19 cellular contexts compared by ENCODE assay signal in the genomic region with DNA sequence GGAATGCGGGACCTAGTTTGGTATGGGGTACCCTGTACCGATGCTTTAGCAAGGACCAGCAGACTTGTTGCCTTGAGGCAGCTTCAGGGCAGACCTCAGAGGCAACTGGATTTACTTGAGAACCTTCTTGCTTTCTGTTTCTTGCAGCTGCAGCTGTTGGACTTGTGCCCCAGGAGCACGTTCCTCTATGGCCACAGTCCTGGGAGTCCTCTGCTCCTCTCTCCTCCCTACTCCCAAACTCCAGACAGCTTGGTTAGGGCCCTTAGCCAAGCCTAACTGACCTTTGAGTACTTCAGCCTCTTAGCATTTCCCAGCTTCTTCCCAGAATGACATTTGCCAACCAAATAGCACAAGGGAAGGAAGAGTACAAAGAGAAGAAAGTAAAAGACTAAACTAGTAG. TPM values are rescaled to one million over a fixed set of nuclear protein-coding genes. Genes with fewer than 3 reads are reported as not detected.
DNase-seq lines count a peak whose midpoint lies in the region; ATAC-seq and TF ChIP-seq lines count a peak whose summit lies in the region.
"Had no signal": no experiment of that assay in that cellular context is flagged by ENCODE, and none has a peak within 500 bp of the region (broad histone marks: within the 10 kb centered on the region; RNA-seq: fewer than 3 reads in every experiment).

No MANE protein-coding gene starts in this region.

- no peak for TF ChIP-seq CTCF in lower lobe of right lung (IDR thresholded peaks at IDR 0.05)
- no peak for TF ChIP-seq CTCF in thyroid gland (IDR thresholded peaks at IDR 0.05)
- no peak for TF ChIP-seq CTCF in osteocyte (IDR thresholded peaks at IDR 0.05)
- no peak for TF ChIP-seq CTCF in omental fat pad (IDR thresholded peaks at IDR 0.05)

- peaks cover 100% of the 10 kb centered on the region for H3K36me3 Mint-ChIP-seq in activated T-helper 17 cell treated with anti-CD3 and anti-CD28 coated beads, Interleukin-2, amount 50 U/mL, for 72 hours (ENCODE audit: low read depth)
- peaks cover 62% of the 10 kb centered on the region for H3K36me3 Mint-ChIP-seq in osteocyte (ENCODE audit: unreplicated experiment)

- no peak for TF ChIP-seq POLR2A in thyroid gland (IDR thresholded peaks at IDR 0.05)

- H3K4me3 ChIP-seq in lower lobe of right lung (no peak overlapping the region), thyroid gland (replicated peaks in 1 of 3) (no peak overlapping the region)
- H3K4me3 ChIP-seq: prostate gland had no signal

- H3K36me3 ChIP-seq in lower lobe of right lung, result peaks cover 95% of the 10 kb centered on the region
- H3K36me3 ChIP-seq in thyroid gland, result peaks cover 70 to 79% of the 10 kb centered on the region in 2 donors

- H3K27me3 ChIP-seq in lower lobe of right lung (ENCODE audit: low read depth) (no peaks in the 10 kb centered on the region), thyroid gland (no peaks in the 10 kb centered on the region)

- H3K27me3 Mint-ChIP-seq in activated T-helper 17 cell treated with anti-CD3 and anti-CD28 coated beads, Interleukin-2, amount 50 U/mL, for 72 hours, result no peaks in the 10 kb centered on the region
- H3K27me3 Mint-ChIP-seq in osteocyte (ENCODE audit: unreplicated experiment), result no peaks in the 10 kb centered on the region
- H3K27me3 Mint-ChIP-seq: CD4-positive, CD25-positive, alpha-beta regulatory T cell; T-cell had no signal

- no peak overlapping the region for H3K27ac ChIP-seq in lower lobe of right lung
- no peak overlapping the region for H3K27ac ChIP-seq in thyroid gland
- H3K27ac ChIP-seq: KMS-11, prostate gland had no signal

- no peaks in the 10 kb centered on the region for H3K4me1 Mint-ChIP-seq in activated T-helper 17 cell treated with anti-CD3 and anti-CD28 coated beads, Interleukin-2, amount 50 U/mL, for 72 hours
- H3K4me1 Mint-ChIP-seq in osteocyte (ENCODE audit: unreplicated experiment), result no peaks in the 10 kb centered on the region
- H3K4me1 Mint-ChIP-seq: CD4-positive, CD25-positive, alpha-beta regulatory T cell; T-cell had no signal

- WGBS in thyroid gland, 2 donors, result 64 to 73% methylated on average over 3 of the region's 3 CpGs

- DNase-seq in fibroblast of the conjunctiva (ENCODE audit: low read depth) (peak; percentile 32), lower lobe of right lung (no peak), thyroid gland (peak; percentile 28 to 37), osteocyte (ENCODE audit: extremely low spot score, unreplicated experiment) (no peak), NAMALWA (ENCODE audit: low spot score) (no peak), omental fat pad (ENCODE audit: low spot score) (no peak), UCSD-AML1 (lab: John Stamatoyannopoulos, UW; ENCODE audit: unreplicated experiment) (no peak)
- DNase-seq: activated CD4-positive, alpha-beta T cell treated with anti-CD3 and anti-CD28 coated beads for 1 hour; activated T-cell treated with anti-CD3 and anti-CD28 coated beads, Interleukin-2, amount 50 U/mL, for 1 hour; anterior cingulate cortex; CD4-positive, CD25-positive, alpha-beta regulatory T cell; GOT3; midbrain; NCI-H524; T-cell had no signal

- no peak overlapping the region for H3K4me3 Mint-ChIP-seq in activated T-helper 17 cell treated with anti-CD3 and anti-CD28 coated beads, Interleukin-2, amount 50 U/mL, for 72 hours
- H3K4me3 Mint-ChIP-seq in osteocyte (ENCODE audit: unreplicated experiment), result no peak overlapping the region
- H3K4me3 Mint-ChIP-seq: CD4-positive, CD25-positive, alpha-beta regulatory T cell; T-cell had no signal

- H3K4me1 ChIP-seq in lower lobe of right lung (peaks cover 19% of the 10 kb centered on the region), thyroid gland (peaks cover 0 to 6% of the 10 kb centered on the region in 2 donors)
- H3K4me1 ChIP-seq: prostate gland had no signal

- H3K9me3 ChIP-seq in lower lobe of right lung (no peaks in the 10 kb centered on the region), thyroid gland (no peaks in the 10 kb centered on the region)
- H3K9me3 ChIP-seq: prostate gland had no signal

- ATAC-seq in activated T-helper 17 cell treated with anti-CD3 and anti-CD28 coated beads, Interleukin-2, amount 50 U/mL, for 72 hours (replicated peaks), result no peak
- ATAC-seq in lower lobe of right lung (peak; percentile 35 to 63), omental fat pad (ENCODE audit: low FRiP score) (no peak)
- ATAC-seq: Panc1, T-cell had no signal

- peak overlapping the region; percentile 46 for H3K27ac Mint-ChIP-seq in activated T-helper 17 cell treated with anti-CD3 and anti-CD28 coated beads, Interleukin-2, amount 50 U/mL, for 72 hours
- no peak overlapping the region for H3K27ac Mint-ChIP-seq in osteocyte (ENCODE audit: unreplicated experiment)
- H3K27ac Mint-ChIP-seq: T-cell had no signal

- no peaks in the 10 kb centered on the region for H3K9me3 Mint-ChIP-seq in activated T-helper 17 cell treated with anti-CD3 and anti-CD28 coated beads, Interleukin-2, amount 50 U/mL, for 72 hours
- no peaks in the 10 kb centered on the region for H3K9me3 Mint-ChIP-seq in osteocyte (ENCODE audit: unreplicated experiment)
- H3K9me3 Mint-ChIP-seq: CD4-positive, CD25-positive, alpha-beta regulatory T cell; T-cell had no signal

- intact Hi-C loops in lower lobe of right lung (cut with DNase I), result no loop called here
- intact Hi-C loops in thyroid gland (cut with DNase I), result no loop called here

RNA-seq across cellular contexts. Expression of gene GHRH, which starts 34.7 kb away (rescaled TPM):
- total RNA-seq in activated T-helper 17 cell treated with anti-CD3 and anti-CD28 coated beads, Interleukin-2, amount 50 U/mL, for 72 hours, result not detected
- total RNA-seq in lower lobe of right lung (not detected), thyroid gland (not detected), osteocyte (not detected in 2 replicates), omental fat pad (not detected)
- total RNA-seq: CD4-positive, CD25-positive, alpha-beta regulatory T cell; prostate gland; T-cell had no signal

RNA-seq across cellular contexts. Expression of gene MROH8, which starts 47.5 kb away (rescaled TPM):
- 1 to 10 TPM in 1 of 2 donors, under 1 TPM in 1; 0.32 to 2.0 TPM for total RNA-seq in activated T-helper 17 cell treated with anti-CD3 and anti-CD28 coated beads, Interleukin-2, amount 50 U/mL, for 72 hours
- 3.9 TPM for total RNA-seq in lower lobe of right lung
- total RNA-seq in thyroid gland, result 1 to 10 TPM; 2.3 to 7.5 (median 3.4) TPM
- 1.5 and 3.2 TPM in 2 replicates for total RNA-seq in osteocyte
- 1 to 10 TPM; 1.4 to 5.0 (median 3.6) TPM for total RNA-seq in omental fat pad

RNA-seq across cellular contexts. Expression of gene RPN2, which starts 47.8 kb away (rescaled TPM):
- total RNA-seq in activated T-helper 17 cell treated with anti-CD3 and anti-CD28 coated beads, Interleukin-2, amount 50 U/mL, for 72 hours, result 100 to 1,000 TPM; 112 to 178 TPM
- total RNA-seq in lower lobe of right lung (160 TPM), thyroid gland (100 to 1,000 TPM; 175 to 342 (median 296) TPM), osteocyte (167 and 168 TPM in 2 replicates), omental fat pad (100 to 1,000 TPM; 105 to 168 (median 156) TPM)

Comparison
In these comparisons a context has a peak if more than half of its experiments do, and no peak if none do; other contexts are left out.
1. ATAC-seq: peak in lower lobe of right lung (2 of 2); none in activated T-helper 17 cell treated with anti-CD3 and anti-CD28 coated beads, Interleukin-2, amount 50 U/mL, for 72 hours (single experiment) and omental fat pad (single experiment).
2. DNase-seq: peak in fibroblast of the conjunctiva (single experiment) and thyroid gland (2 of 2); none in lower lobe of right lung (single experiment), osteocyte (single experiment), NAMALWA (single experiment), omental fat pad (single experiment) and UCSD-AML1 (single experiment).